In the genomic region with DNA sequence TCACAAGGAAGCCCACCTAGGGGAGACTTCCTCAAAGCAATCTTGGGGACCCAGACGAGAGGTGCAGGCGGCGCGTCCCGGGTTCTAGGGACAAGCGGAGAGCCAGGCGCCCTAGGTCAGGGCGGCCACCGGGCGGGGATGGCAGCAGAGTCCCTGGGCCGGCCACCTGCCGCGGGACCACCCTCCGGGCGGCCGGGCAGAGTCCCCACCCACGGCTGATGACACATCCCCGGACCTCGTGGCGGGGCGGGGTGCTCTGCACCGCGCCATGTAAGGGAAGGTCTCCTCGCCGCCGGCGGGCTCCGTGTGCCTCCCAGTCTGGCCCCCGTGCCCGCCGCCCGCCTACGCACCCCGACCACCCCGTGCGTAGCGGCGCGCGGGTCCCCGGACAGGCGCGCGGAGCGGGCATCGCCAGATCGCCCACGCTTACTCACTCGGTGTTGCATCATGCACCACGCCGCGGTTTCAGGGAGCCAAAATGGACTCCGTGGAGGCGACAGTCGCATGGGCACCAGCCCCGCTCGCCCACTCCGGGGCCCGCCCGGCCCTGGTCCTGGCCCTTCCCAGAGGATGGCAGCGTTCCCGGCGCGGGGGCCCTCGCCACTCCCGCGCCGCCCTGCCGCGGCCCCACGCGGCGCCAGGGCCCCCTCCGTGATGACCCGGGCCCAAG, we compare ENCODE assay signal across 1 cellular context.
A peak's percentile ranks its signal among the peaks of the same experiment; 100 is the strongest.
TF ChIP-seq lines count a peak whose summit lies in the region.

No MANE protein-coding gene starts in this region.

TF ChIP-seq in HepG2, 621 proteins besides CTCF, POLR2A, EP300 and RAD21 (continued from another document and continues in another):
- TF ChIP-seq KAT2B (IDR thresholded peaks at IDR 0.05; ENCODE audit: borderline replicate concordance, low read depth, low read length) (no peak), ZNF329 (CRISPR knock-in tag; IDR thresholded peaks at IDR 0.05; ENCODE audit: low read depth) (no peak), ZFP82 (CRISPR knock-in tag; IDR thresholded peaks at IDR 0.05; ENCODE audit: borderline replicate concordance) (no peak), TP53 (CRISPR knock-in tag; conservative IDR thresholded peaks at IDR 0.05) (no peak), ZNF510 (CRISPR knock-in tag; IDR thresholded peaks at IDR 0.05; ENCODE audit: low read depth) (no peak), TCF7 (IDR thresholded peaks at IDR 0.05; ENCODE audit: low read depth) (no peak), IRX3 (CRISPR knock-in tag; IDR thresholded peaks at IDR 0.05; ENCODE audit: borderline replicate concordance, low read depth) (no peak), ZNF468 (CRISPR knock-in tag; IDR thresholded peaks at IDR 0.05) (no peak), KLF11 (CRISPR knock-in tag; IDR thresholded peaks at IDR 0.05) (no peak), ZNF607 (CRISPR knock-in tag; IDR thresholded peaks at IDR 0.05; ENCODE audit: borderline replicate concordance) (no peak), MAZ (IDR thresholded peaks at IDR 0.05; ENCODE audit: borderline replicate concordance, low read depth, low read length) (no peak), MAZ (CRISPR knock-in tag; IDR thresholded peaks at IDR 0.05; ENCODE audit: low read depth) (no peak; the same call in 1 of the 2 replicates), SCMH1 (CRISPR knock-in tag; IDR thresholded peaks at IDR 0.05; ENCODE audit: borderline replicate concordance) (no peak), LCORL (IDR thresholded peaks at IDR 0.05) (no peak), LCORL (CRISPR knock-in tag; IDR thresholded peaks at IDR 0.05) (no peak; the same call in 1 of the 2 replicates), SOX5 (CRISPR knock-in tag; IDR thresholded peaks at IDR 0.05; ENCODE audit: borderline replicate concordance) (no peak), ZZZ3 (CRISPR knock-in tag; IDR thresholded peaks at IDR 0.05; ENCODE audit: borderline replicate concordance) (no peak), NFIC (IDR thresholded peaks at IDR 0.05; ENCODE audit: low read length) (no peak), MBD4 (IDR thresholded peaks at IDR 0.05; ENCODE audit: borderline replicate concordance, low read length) (no peak), POLR2AphosphoS5 (IDR thresholded peaks at IDR 0.05; ENCODE audit: low read depth, low read length) (no peak), TEAD2 (CRISPR knock-in tag; IDR thresholded peaks at IDR 0.05) (no peak), ZNF589 (CRISPR knock-in tag; conservative IDR thresholded peaks at IDR 0.05) (no peak), ZNF432 (CRISPR knock-in tag; IDR thresholded peaks at IDR 0.05; ENCODE audit: borderline replicate concordance) (no peak), HOXA3 (CRISPR knock-in tag; IDR thresholded peaks at IDR 0.05) (peak; percentile 28; the same call in 1 of the 2 replicates), ZNF619 (CRISPR knock-in tag; IDR thresholded peaks at IDR 0.05) (no peak), PAX8 (CRISPR knock-in tag; IDR thresholded peaks at IDR 0.05; ENCODE audit: borderline replicate concordance) (no peak), RFX1 (IDR thresholded peaks at IDR 0.05) (no peak), PCBP2 (optimal IDR thresholded peaks at IDR 0.05; ENCODE audit: low read depth, low read length, poor library complexity, severe bottlenecking) (no peak), PREB (CRISPR knock-in tag; IDR thresholded peaks at IDR 0.05) (no peak), ZNF549 (CRISPR knock-in tag; IDR thresholded peaks at IDR 0.05) (no peak), ZNF670 (CRISPR knock-in tag; IDR thresholded peaks at IDR 0.05; ENCODE audit: borderline replicate concordance) (no peak), ZNF337 (CRISPR knock-in tag; IDR thresholded peaks at IDR 0.05; ENCODE audit: borderline replicate concordance, low read depth) (no peak), ZNF574 (CRISPR knock-in tag; IDR thresholded peaks at IDR 0.05) (no peak; the same call in 1 of the 2 replicates), ZNF678 (CRISPR knock-in tag; IDR thresholded peaks at IDR 0.05) (no peak), TOPORS (CRISPR knock-in tag; IDR thresholded peaks at IDR 0.05) (no peak), SMARCC2 (IDR thresholded peaks at IDR 0.05) (no peak), ZNF547 (CRISPR knock-in tag; IDR thresholded peaks at IDR 0.05) (no peak; the same call in 1 of the 2 replicates), RCOR2 (CRISPR knock-in tag; IDR thresholded peaks at IDR 0.05) (no peak), ZNF224 (CRISPR knock-in tag; IDR thresholded peaks at IDR 0.05) (peak; percentile 68; the same call in 1 of the 2 replicates), YY1 (IDR thresholded peaks at IDR 0.05; ENCODE audit: insufficient read depth, insufficient replicate concordance, low read depth, low read length) (peak; percentile 14), ZC3H4 (CRISPR knock-in tag; IDR thresholded peaks at IDR 0.05; ENCODE audit: borderline replicate concordance) (0 out of 2 replicates have a peak, but pooled peaks have one; percentile 30), DR1 (CRISPR knock-in tag; IDR thresholded peaks at IDR 0.05) (no peak), HCFC1 (IDR thresholded peaks at IDR 0.05; ENCODE audit: low read depth, low read length) (no peak), ZNF558 (CRISPR knock-in tag; IDR thresholded peaks at IDR 0.05; ENCODE audit: borderline replicate concordance) (no peak), SMAD9 (CRISPR knock-in tag; IDR thresholded peaks at IDR 0.05) (no peak), ZSCAN12 (CRISPR knock-in tag; IDR thresholded peaks at IDR 0.05) (0 out of 2 replicates have a peak, but pooled peaks have one; percentile 86), CEBPZ (IDR thresholded peaks at IDR 0.05; ENCODE audit: low read length) (no peak), NR2C2 (CRISPR knock-in tag; IDR thresholded peaks at IDR 0.05; ENCODE audit: borderline replicate concordance) (no peak), SYNCRIP (IDR thresholded peaks at IDR 0.05; ENCODE audit: insufficient read depth, low read depth, low read length) (no peak), CHD2 (IDR thresholded peaks at IDR 0.05; ENCODE audit: low read depth, low read length) (no peak), ZC3H13 (CRISPR knock-in tag; IDR thresholded peaks at IDR 0.05) (no peak), MTF1 (CRISPR knock-in tag; IDR thresholded peaks at IDR 0.05) (no peak), PHF8 (CRISPR knock-in tag; IDR thresholded peaks at IDR 0.05) (peak; percentile 30), ZKSCAN1 (IDR thresholded peaks at IDR 0.05; ENCODE audit: low read length) (no peak), GATA4 (IDR thresholded peaks at IDR 0.05; ENCODE audit: borderline replicate concordance, low read depth) (no peak), E2F1 (CRISPR knock-in tag; IDR thresholded peaks at IDR 0.05) (no peak), SRSF4 (IDR thresholded peaks at IDR 0.05; ENCODE audit: low read depth, low read length, poor library complexity, severe bottlenecking) (no peak), FOSL1 (CRISPR knock-in tag; IDR thresholded peaks at IDR 0.05; ENCODE audit: borderline replicate concordance) (peak; percentile 25; the same call in 1 of the 2 replicates)
- TF ChIP-seq, protein P1, sequence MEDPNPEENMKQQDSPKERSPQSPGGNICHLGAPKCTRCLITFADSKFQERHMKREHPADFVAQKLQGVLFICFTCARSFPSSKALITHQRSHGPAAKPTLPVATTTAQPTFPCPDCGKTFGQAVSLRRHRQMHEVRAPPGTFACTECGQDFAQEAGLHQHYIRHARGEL (CRISPR knock-in tag; IDR thresholded peaks at IDR 0.05), result no peak
- TF ChIP-seq, protein P2, sequence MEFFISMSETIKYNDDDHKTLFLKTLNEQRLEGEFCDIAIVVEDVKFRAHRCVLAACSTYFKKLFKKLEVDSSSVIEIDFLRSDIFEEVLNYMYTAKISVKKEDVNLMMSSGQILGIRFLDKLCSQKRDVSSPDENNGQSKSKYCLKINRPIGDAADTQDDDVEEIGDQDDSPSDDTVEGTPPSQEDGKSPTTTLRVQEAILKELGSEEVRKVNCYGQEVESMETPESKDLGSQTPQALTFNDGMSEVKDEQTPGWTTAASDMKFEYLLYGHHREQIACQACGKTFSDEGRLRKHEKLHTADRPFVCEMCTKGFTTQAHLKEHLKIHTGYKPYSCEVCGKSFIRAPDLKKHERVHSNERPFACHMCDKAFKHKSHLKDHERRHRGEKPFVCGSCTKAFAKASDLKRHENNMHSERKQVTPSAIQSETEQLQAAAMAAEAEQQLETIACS (CRISPR knock-in tag; IDR thresholded peaks at IDR 0.05), result no peak
- TF ChIP-seq, protein P3, sequence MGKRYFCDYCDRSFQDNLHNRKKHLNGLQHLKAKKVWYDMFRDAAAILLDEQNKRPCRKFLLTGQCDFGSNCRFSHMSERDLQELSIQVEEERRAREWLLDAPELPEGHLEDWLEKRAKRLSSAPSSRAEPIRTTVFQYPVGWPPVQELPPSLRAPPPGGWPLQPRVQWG (CRISPR knock-in tag; IDR thresholded peaks at IDR 0.05; ENCODE audit: borderline replicate concordance, low read depth), result no peak
- TF ChIP-seq, protein P4, sequence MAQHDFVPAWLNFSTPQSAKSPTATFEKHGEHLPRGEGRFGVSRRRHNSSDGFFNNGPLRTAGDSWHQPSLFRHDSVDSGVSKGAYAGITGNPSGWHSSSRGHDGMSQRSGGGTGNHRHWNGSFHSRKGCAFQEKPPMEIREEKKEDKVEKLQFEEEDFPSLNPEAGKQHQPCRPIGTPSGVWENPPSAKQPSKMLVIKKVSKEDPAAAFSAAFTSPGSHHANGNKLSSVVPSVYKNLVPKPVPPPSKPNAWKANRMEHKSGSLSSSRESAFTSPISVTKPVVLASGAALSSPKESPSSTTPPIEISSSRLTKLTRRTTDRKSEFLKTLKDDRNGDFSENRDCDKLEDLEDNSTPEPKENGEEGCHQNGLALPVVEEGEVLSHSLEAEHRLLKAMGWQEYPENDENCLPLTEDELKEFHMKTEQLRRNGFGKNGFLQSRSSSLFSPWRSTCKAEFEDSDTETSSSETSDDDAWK (CRISPR knock-in tag; IDR thresholded peaks at IDR 0.05), result no peak
- TF ChIP-seq, protein P5, sequence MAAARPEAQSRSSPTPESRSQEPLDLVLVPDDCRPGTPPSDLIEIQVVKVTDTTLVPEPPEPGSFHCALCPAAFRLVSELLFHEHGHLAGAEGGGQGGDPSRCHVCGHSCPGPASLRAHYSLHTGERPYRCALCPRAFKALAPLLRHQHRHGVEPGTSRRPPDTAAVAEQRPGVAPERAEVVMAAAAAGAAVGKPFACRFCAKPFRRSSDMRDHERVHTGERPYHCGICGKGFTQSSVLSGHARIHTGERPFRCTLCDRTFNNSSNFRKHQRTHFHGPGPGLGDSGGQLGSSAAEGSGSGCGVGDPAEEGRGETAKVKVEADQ (CRISPR knock-in tag; IDR thresholded peaks at IDR 0.05; ENCODE audit: borderline replicate concordance), result no peak
